In genomic region chr2:45891719-45892118, GRCh38 we compare ENCODE assay signal across 12 cellular contexts.
DNase-seq lines count a peak whose midpoint lies in the region; ATAC-seq and TF ChIP-seq lines count a peak whose summit lies in the region.
"Had no signal": no experiment of that assay in that cellular context is flagged by ENCODE, and none has a peak within 500 bp of the region (broad histone marks: within the 10 kb centered on the region; RNA-seq: fewer than 3 reads in every experiment).

No MANE protein-coding gene starts in this region.

- H3K4me1 ChIP-seq in BLaER1 (peaks cover 86% of the 10 kb centered on the region), testis (peaks cover 6% of the 10 kb centered on the region)

- H3K9me3 ChIP-seq in BLaER1 (no peaks in the 10 kb centered on the region), KOPT-K1 (ENCODE audit: insufficient read depth, low read length, poor library complexity, severe bottlenecking) (no peaks in the 10 kb centered on the region), testis (no peaks in the 10 kb centered on the region)
- H3K9me3 ChIP-seq: BE2C had no signal

- peaks cover 39 to 44% of the 10 kb centered on the region in 2 donors for H3K4me1 Mint-ChIP-seq in immature natural killer cell
- H3K4me1 Mint-ChIP-seq in activated CD8-positive, alpha-beta memory T cell treated with anti-CD3 and anti-CD28 coated beads, Interleukin-2, amount 10 ng/mL, durations not matched to agents 7 days and 5 days, result peaks cover 29% of the 10 kb centered on the region

- 90 to 96% methylated on average over 5 of the region's 5 CpGs for WGBS in testis, 2 donors

- no peak for ATAC-seq in activated CD8-positive, alpha-beta memory T cell treated with anti-CD3 and anti-CD28 coated beads, Interleukin-2, amount 10 ng/mL, durations not matched to agents 7 days and 5 days

- CTCF ChIA-PET in activated CD8-positive, alpha-beta memory T cell treated with anti-CD3 and anti-CD28 coated beads, Interleukin-2, amount 10 ng/mL, durations not matched to agents 7 days and 5 days (lab: Charles Lee), result no interaction called here

- H3K27me3 Mint-ChIP-seq in immature natural killer cell (ENCODE audit: low read depth in 3 of 3), result peaks cover 2 to 7% (median 6%) of the 10 kb centered on the region in 3 donors
- H3K27me3 Mint-ChIP-seq in activated CD8-positive, alpha-beta memory T cell treated with anti-CD3 and anti-CD28 coated beads, Interleukin-2, amount 10 ng/mL, durations not matched to agents 7 days and 5 days, result no peaks in the 10 kb centered on the region

- no peaks in the 10 kb centered on the region for H3K36me3 Mint-ChIP-seq in immature natural killer cell
- H3K36me3 Mint-ChIP-seq in activated CD8-positive, alpha-beta memory T cell treated with anti-CD3 and anti-CD28 coated beads, Interleukin-2, amount 10 ng/mL, durations not matched to agents 7 days and 5 days, result no peaks in the 10 kb centered on the region

- no peak overlapping the region for H3K9ac ChIP-seq in BLaER1

- no peak overlapping the region for H3K27ac Mint-ChIP-seq in immature natural killer cell
- H3K27ac Mint-ChIP-seq in activated CD8-positive, alpha-beta memory T cell treated with anti-CD3 and anti-CD28 coated beads, Interleukin-2, amount 10 ng/mL, durations not matched to agents 7 days and 5 days, result no peak overlapping the region

- H3K27ac ChIP-seq in BLaER1 (peak overlapping the region; percentile 42; the same call in 1 of the 2 replicates), KOPT-K1 (ENCODE audit: low read depth, low read length, poor library complexity, severe bottlenecking) (peak overlapping the region; percentile 79), testis (no peak overlapping the region)
- H3K27ac ChIP-seq: coronary artery had no signal

- peak overlapping the region; percentile 75 for H3K4me2 ChIP-seq in BLaER1

- no peak overlapping the region for H3K4me3 ChIP-seq in BLaER1
- no peak overlapping the region for H3K4me3 ChIP-seq in testis
- H3K4me3 ChIP-seq: coronary artery had no signal

- DNase-seq in NCI-H510A treated with DMSO at 0.1 percent for 48 hours (lab: John Stamatoyannopoulos, UW), result peak; percentile 89
- DNase-seq in immature natural killer cell, result no peak
- DNase-seq in activated effector memory CD4-positive, alpha-beta T cell treated with anti-CD3 and anti-CD28 coated beads, Interleukin-2, amount 50 U/mL, for 16 hours, result no peak
- DNase-seq in testis, result no peak
- no peak for DNase-seq in activated CD8-positive, alpha-beta memory T cell treated with anti-CD3 and anti-CD28 coated beads, Interleukin-2, amount 10 ng/mL, durations not matched to agents 7 days and 5 days
- DNase-seq in activated gamma-delta T cell treated with Interleukin-2 at 50 U/mL for 16 hours, result no peak
- DNase-seq: activated naive CD4-positive, alpha-beta T cell treated with anti-CD3 and anti-CD28 coated beads, Interleukin-2, amount 50 U/mL, for 16 hours; BE2C; T-helper 9 cell had no signal

- TF ChIP-seq POLR2A in testis (IDR thresholded peaks at IDR 0.05), result no peak

- no peak for TF ChIP-seq CTCF in testis (IDR thresholded peaks at IDR 0.05)

- peaks cover 22% of the 10 kb centered on the region; the same call in 1 of the 2 replicates for H3K36me3 ChIP-seq in BLaER1
- no peaks in the 10 kb centered on the region for H3K36me3 ChIP-seq in KOPT-K1 (ENCODE audit: insufficient read depth, low read length)
- H3K36me3 ChIP-seq in testis (ENCODE audit: low read depth, missing control alignments), result no peaks in the 10 kb centered on the region
- H3K36me3 ChIP-seq: BE2C had no signal

- peak overlapping the region in 3 of 5 donors; percentile 1 to 48 (median 43) for H3K4me3 Mint-ChIP-seq in immature natural killer cell
- no peak overlapping the region for H3K4me3 Mint-ChIP-seq in activated CD8-positive, alpha-beta memory T cell treated with anti-CD3 and anti-CD28 coated beads, Interleukin-2, amount 10 ng/mL, durations not matched to agents 7 days and 5 days

- intact Hi-C loops in testis (cut with DNase I; ENCODE audit: low total_unique reads), result no loop called here

- H3K9me3 Mint-ChIP-seq in immature natural killer cell, result no peaks in the 10 kb centered on the region
- H3K9me3 Mint-ChIP-seq in activated CD8-positive, alpha-beta memory T cell treated with anti-CD3 and anti-CD28 coated beads, Interleukin-2, amount 10 ng/mL, durations not matched to agents 7 days and 5 days (ENCODE audit: low read depth), result no peaks in the 10 kb centered on the region

- H3K27me3 ChIP-seq in BLaER1 (no peaks in the 10 kb centered on the region), testis (no peaks in the 10 kb centered on the region)
- H3K27me3 ChIP-seq: BE2C had no signal

- peaks cover 99% of the 10 kb centered on the region for H4K20me1 ChIP-seq in BLaER1

Comparison
In these comparisons a context has a peak if more than half of its experiments do, and no peak if none do; other contexts are left out.
1. H3K27ac ChIP-seq: peak in BLaER1 (single experiment) and KOPT-K1 (single experiment); none in testis (0 of 2).